ENCODE assay signal across 8 cellular contexts in genomic region chr19:45885556-45886426, GRCh38. TPM values are rescaled to one million over a fixed set of nuclear protein-coding genes. Genes with fewer than 3 reads are reported as not detected.
DNase-seq lines count a peak whose midpoint lies in the region; ATAC-seq and TF ChIP-seq lines count a peak whose summit lies in the region.

Gene IRF2BP1, minus strand, starts transcription at chr19:45886141. Its CDS starts 367 bp downstream, at chr19:45885774.

- CTCF ChIA-PET in AG04450 (lab: Charles Lee), result no interaction called here

- H3K27me3 ChIP-seq in AG04450 (ENCODE audit: control insufficient read depth, insufficient read depth, low read length), result no peaks in the 10 kb centered on the region
- H3K27me3 ChIP-seq in kidney epithelial cell (ENCODE audit: control insufficient read depth, insufficient read depth, low read length), result no peaks in the 10 kb centered on the region

- peaks cover 6% of the 10 kb centered on the region; the same call in 1 of the 2 replicates for H3K9me3 ChIP-seq in AG04450 (ENCODE audit: control insufficient read depth, insufficient read depth, low read length)

- peak within 1 kb of the TSS; percentile 91 for H3K27ac ChIP-seq in AG04450 (ENCODE audit: low read depth, low read length)

- POLR2A ChIA-PET in AG04450 (lab: Yijun Ruan, JAX), result interaction anchor here (1.0 to 1.4 kb wide), 4 partner anchors 17 to 115 kb away, joined by 6 to 8 read pairs (median 7); partner anchors contain the start of genes MYPOP and SYMPK

- H3K4me3 ChIP-seq in AG04450 (ENCODE audit: low read depth, low read length) (peak within 1 kb of the TSS; percentile 73), kidney epithelial cell (ENCODE audit: low read depth, low read length) (peak within 1 kb of the TSS; percentile 81)

- ATAC-seq in GM19023 (IDR thresholded peaks at IDR 0.05; ENCODE audit: unreplicated experiment) (peak; percentile 38), HG03342 (IDR thresholded peaks at IDR 0.05; ENCODE audit: unreplicated experiment) (peak; percentile 50)

- peak; percentile 81 for DNase-seq in AG04450 (ENCODE audit: low read depth, low spot score)
- DNase-seq in NCI-H510A treated with DMSO at 0.1 percent for 48 hours (lab: John Stamatoyannopoulos, UW), result peak; percentile 94
- peak; percentile 80 for DNase-seq in activated CD4-positive, alpha-beta T cell treated with anti-CD3 and anti-CD28 coated beads for 1 hour
- peak; percentile 8 to 50 for DNase-seq in cerebellar nuclear complex (lab: John Stamatoyannopoulos, UW)
- DNase-seq in kidney epithelial cell (ENCODE audit: low read depth), result peak; percentile 80
- peak; percentile 76 to 80 for DNase-seq in stimulated activated CD4-positive, alpha-beta T cell treated with anti-CD3 and anti-CD28 coated beads, Interleukin-15, amount 100 ng/mL, for 1 hour (ENCODE audit: low read depth in 1 of 2, low spot score in 1 of 2)

- TF ChIP-seq CTCF in AG04450 (IDR thresholded peaks at IDR 0.05; ENCODE audit: low read depth, low read length), result no peak
- TF ChIP-seq CTCF in kidney epithelial cell (IDR thresholded peaks at IDR 0.05; ENCODE audit: insufficient read depth, low read length, poor library complexity, severe bottlenecking), result no peak

- H3K36me3 ChIP-seq in kidney epithelial cell (ENCODE audit: control insufficient read depth, insufficient read depth, low read length), result peaks cover 1% of the 10 kb centered on the region

RNA-seq across cellular contexts. Expression of gene IRF2BP1, which starts in this region (rescaled TPM):
- 5.0 and 6.5 TPM in 2 replicates for polyA plus RNA-seq in AG04450 (2011; rRNA removed)
- 5.9 and 7.0 TPM in 2 replicates for polyA minus RNA-seq in AG04450 (2011; rRNA and poly(A)+ RNA removed)
- 32.9 and 36.4 TPM in 2 replicates for total RNA-seq in kidney epithelial cell

Comparison
In these comparisons a context has a peak if more than half of its experiments do, and no peak if none do; other contexts are left out.
1. Peak in every context shown above with its lines: DNase-seq, ATAC-seq, H3K4me3 ChIP-seq and H3K27ac ChIP-seq.
2. DNase-seq: peak in every context shown above with its lines; median percentile 94 in NCI-H510A treated with DMSO at 0.1 percent for 48 hours; 81 in AG04450; 80 in activated CD4-positive, alpha-beta T cell treated with anti-CD3 and anti-CD28 coated beads for 1 hour; 80 in kidney epithelial cell; 78 in stimulated activated CD4-positive, alpha-beta T cell treated with anti-CD3 and anti-CD28 coated beads, Interleukin-15, amount 100 ng/mL, for 1 hour; 29 in cerebellar nuclear complex.